In the genomic region with DNA sequence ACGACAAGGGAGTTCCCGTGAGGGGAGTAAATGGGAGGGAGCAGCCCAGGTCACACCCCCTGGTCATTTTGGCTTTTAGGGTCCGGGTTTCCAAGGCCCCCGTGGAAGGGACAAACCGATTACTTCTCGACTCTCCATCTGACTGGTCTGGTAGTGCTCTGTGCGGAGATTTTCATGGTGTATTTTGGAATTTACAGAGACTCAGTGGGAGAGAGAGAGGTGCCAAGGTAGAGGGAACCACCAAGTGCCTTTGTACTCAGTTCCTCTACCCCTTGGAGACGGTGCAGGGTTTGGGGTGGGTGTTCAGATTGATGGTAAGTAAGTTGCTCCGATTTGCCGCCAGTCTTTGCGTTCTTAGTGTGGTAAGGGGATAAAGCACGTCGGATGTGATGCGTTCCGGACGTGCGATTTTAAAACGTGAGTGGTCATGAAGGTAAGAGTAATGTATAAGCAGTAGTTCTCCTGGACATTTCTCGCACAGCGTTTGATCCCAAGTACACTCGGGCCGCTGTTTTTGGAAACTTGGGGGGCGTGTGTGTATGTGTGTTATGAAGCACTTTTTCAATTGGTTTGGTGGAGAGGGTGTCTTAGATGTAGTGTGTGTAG, we compare ENCODE assay signal across 8 cellular contexts. TPM values are rescaled to one million over a fixed set of nuclear protein-coding genes. Genes with fewer than 3 reads are reported as not detected.
DNase-seq lines count a peak whose midpoint lies in the region; ATAC-seq and TF ChIP-seq lines count a peak whose summit lies in the region.

No MANE protein-coding gene starts in this region.

- H3K27ac Mint-ChIP-seq in CD14-positive monocyte (peak overlapping the region; percentile 95 to 100 (median 100)), IgD-negative memory B cell (peak overlapping the region; percentile 86 to 100 (median 98))
- peak overlapping the region; percentile 98 for H3K27ac Mint-ChIP-seq in dendritic cell treated with granulocyte-macrophage colony-stimulating factor and Interleukin-4, amounts not matched to agents 40 ng/mL and 50 ng/mL, for 4 days

- H3K36me3 Mint-ChIP-seq in CD14-positive monocyte (no peaks in the 10 kb centered on the region), IgD-negative memory B cell (peaks cover 5% of the 10 kb centered on the region)
- H3K36me3 Mint-ChIP-seq in dendritic cell treated with granulocyte-macrophage colony-stimulating factor and Interleukin-4, amounts not matched to agents 40 ng/mL and 50 ng/mL, for 4 days (ENCODE audit: low read depth) = peaks cover 20% of the 10 kb centered on the region

- ATAC-seq in GM21367 (IDR thresholded peaks at IDR 0.05; ENCODE audit: unreplicated experiment) (peak; percentile 16), HG03457 (IDR thresholded peaks at IDR 0.05; ENCODE audit: unreplicated experiment) (no peak)

- peak overlapping the region; percentile 95 for H3K4me3 ChIP-seq in WI38 (ENCODE audit: low read depth, low read length)

- H3K4me3 Mint-ChIP-seq in CD14-positive monocyte (peak overlapping the region; percentile 97 to 99), IgD-negative memory B cell (peak overlapping the region; percentile 86 to 100 (median 98))
- peak overlapping the region; percentile 93 for H3K4me3 Mint-ChIP-seq in dendritic cell treated with granulocyte-macrophage colony-stimulating factor and Interleukin-4, amounts not matched to agents 40 ng/mL and 50 ng/mL, for 4 days

- DNase-seq in CD14-positive monocyte (ENCODE audit: low spot score) (peak; percentile 55), medulla oblongata (ENCODE audit: extremely low spot score) (peak; percentile 67)
- DNase-seq in stimulated activated CD8-positive, alpha-beta memory T cell treated with anti-CD3 and anti-CD28 coated beads, Interleukin-7, amount 100 ng/mL, for 4 hours (ENCODE audit: low read depth in 2 of 2) = peak; percentile 9 to 10

- TF ChIP-seq CTCF in CD14-positive monocyte (IDR thresholded peaks at IDR 0.05) = no peak
- TF ChIP-seq CTCF in WI38 (IDR thresholded peaks at IDR 0.05; ENCODE audit: low read depth, low read length) = no peak

- no peaks in the 10 kb centered on the region for H3K9me3 Mint-ChIP-seq in CD14-positive monocyte
- H3K9me3 Mint-ChIP-seq in IgD-negative memory B cell = no peaks in the 10 kb centered on the region
- no peaks in the 10 kb centered on the region for H3K9me3 Mint-ChIP-seq in dendritic cell treated with granulocyte-macrophage colony-stimulating factor and Interleukin-4, amounts not matched to agents 40 ng/mL and 50 ng/mL, for 4 days

- peaks cover 45% of the 10 kb centered on the region for H3K4me1 Mint-ChIP-seq in CD14-positive monocyte
- peaks cover 14 to 48% (median 30%) of the 10 kb centered on the region in 3 donors for H3K4me1 Mint-ChIP-seq in IgD-negative memory B cell
- peaks cover 40% of the 10 kb centered on the region for H3K4me1 Mint-ChIP-seq in dendritic cell treated with granulocyte-macrophage colony-stimulating factor and Interleukin-4, amounts not matched to agents 40 ng/mL and 50 ng/mL, for 4 days (ENCODE audit: low read depth)

- intact Hi-C loops in CD14-positive monocyte (cut with micrococcal nuclease) = loop anchor here in 1 of 2 donors (5.0 to 10.0 kb wide), 2 partner anchors 86 to 191 kb away; no protein-coding TSS in a partner anchor
- intact Hi-C loops in dendritic cell treated with granulocyte-macrophage colony-stimulating factor and Interleukin-4, amounts not matched to agents 40 ng/mL and 50 ng/mL, for 4 days (cut with micrococcal nuclease) = loop anchor here (1.0 to 5.0 kb wide), 2 partner anchors 83 to 751 kb away; a partner anchor contains a TSS

- H3K27me3 Mint-ChIP-seq in CD14-positive monocyte (ENCODE audit: low read depth in 3 of 3) = no peaks in the 10 kb centered on the region
- H3K27me3 Mint-ChIP-seq in IgD-negative memory B cell = peaks cover 2% of the 10 kb centered on the region
- no peaks in the 10 kb centered on the region for H3K27me3 Mint-ChIP-seq in dendritic cell treated with granulocyte-macrophage colony-stimulating factor and Interleukin-4, amounts not matched to agents 40 ng/mL and 50 ng/mL, for 4 days

RNA-seq across cellular contexts. Expression of a gene that starts 0.7 kb away (rescaled TPM):
- polyA plus RNA-seq in CD14-positive monocyte (1 to 10 TPM; 6.8 to 8.5 TPM), IgD-negative memory B cell (13.3 TPM)

Comparison
In these comparisons a context has a peak if more than half of its experiments do, and no peak if none do; other contexts are left out.
1. DNase-seq: peak in every context shown above with its lines; median percentile 67 in medulla oblongata; 55 in CD14-positive monocyte; 10 in stimulated activated CD8-positive, alpha-beta memory T cell treated with anti-CD3 and anti-CD28 coated beads, Interleukin-7, amount 100 ng/mL, for 4 hours.